ENCODE assay signal across 9 cellular contexts in the genomic region with DNA sequence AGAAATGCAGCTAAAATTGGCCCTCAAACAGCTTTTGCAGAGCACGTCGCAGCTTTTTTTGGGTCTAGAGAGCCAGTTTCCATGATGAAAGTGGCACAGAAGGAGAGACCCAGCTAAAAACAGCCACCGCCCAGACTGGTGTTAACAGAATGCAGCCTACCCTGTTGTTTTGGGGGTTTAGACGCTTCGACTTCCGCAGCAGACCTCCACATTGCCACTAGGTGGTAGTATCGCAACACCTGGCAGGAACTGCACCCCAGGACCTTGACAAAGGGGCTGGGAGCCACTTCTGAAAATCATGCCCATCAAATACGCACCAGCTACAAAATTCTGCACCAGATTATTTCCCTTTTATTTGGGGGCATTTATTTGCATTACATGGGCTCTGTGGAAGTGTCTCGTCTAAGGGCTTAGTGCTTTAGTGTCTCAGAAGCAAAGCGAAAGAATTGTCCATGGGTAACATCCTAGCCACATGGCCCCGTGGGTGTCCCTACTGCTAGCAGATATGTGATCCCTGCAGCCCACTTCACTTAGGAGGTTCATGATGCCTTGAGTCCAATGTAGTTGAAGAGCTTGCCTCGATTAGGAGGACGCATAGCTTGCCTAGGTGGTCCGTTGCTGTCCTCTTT.
A peak's percentile ranks its signal among the peaks of the same experiment; 100 is the strongest.
DNase-seq lines count a peak whose midpoint lies in the region; ATAC-seq and TF ChIP-seq lines count a peak whose summit lies in the region.
"Had no signal": no experiment of that assay in that cellular context is flagged by ENCODE, and none has a peak within 500 bp of the region (broad histone marks: within the 10 kb centered on the region; RNA-seq: fewer than 3 reads in every experiment).

No MANE protein-coding gene starts in this region.

- H3K27ac ChIP-seq in caudate nucleus (ENCODE audit: low read depth, low read length) (no peak overlapping the region), liver (ENCODE audit: low read depth in 1 of 2, low read length in 2 of 2) (no peak overlapping the region)
- H3K27ac ChIP-seq in effector memory CD4-positive, alpha-beta T cell (ENCODE audit: insufficient read depth, low read length, poor library complexity, severe bottlenecking): no peak overlapping the region

- H3K36me3 ChIP-seq in liver (ENCODE audit: control insufficient read depth in 4 of 4, insufficient read depth in 3 of 4, low read depth in 1 of 4, low read length in 3 of 4): no peaks in the 10 kb centered on the region
- no peaks in the 10 kb centered on the region for H3K36me3 ChIP-seq in effector memory CD4-positive, alpha-beta T cell (ENCODE audit: control insufficient read depth, insufficient read depth, low read length)

- no peaks in the 10 kb centered on the region for H3K36me3 Mint-ChIP-seq in natural killer cell treated with Interleukin-12 subunit alpha and Interleukin-12 subunit beta and Interleukin-15 and Interleukin-18, amount 100 ng/mL, for 72 hours
- H3K36me3 Mint-ChIP-seq: T-cell had no signal

- peaks cover 12 to 38% of the 10 kb centered on the region in 2 donors for H3K27me3 Mint-ChIP-seq in natural killer cell treated with Interleukin-12 subunit alpha and Interleukin-12 subunit beta and Interleukin-15 and Interleukin-18, amount 100 ng/mL, for 72 hours

- no peaks in the 10 kb centered on the region for H3K9me3 ChIP-seq in liver (ENCODE audit: control insufficient read depth in 4 of 4, low read length in 3 of 4)
- H3K9me3 ChIP-seq in effector memory CD4-positive, alpha-beta T cell (ENCODE audit: control insufficient read depth, low read length): no peaks in the 10 kb centered on the region

- WGBS in liver: 61% methylated on average over 14 of the region's 14 CpGs

- peak; percentile 30 for DNase-seq in DMS114 treated with DMSO at 0.1 percent for 48 hours (lab: John Stamatoyannopoulos, UW; ENCODE audit: unreplicated experiment)
- DNase-seq in GM20000 (ENCODE audit: low spot score): peak; percentile 50
- peak; percentile 14 to 30 for DNase-seq in NOMO-1 (lab: John Stamatoyannopoulos, UW; ENCODE audit: unreplicated experiment in 2 of 2)
- peak in 45 of 61 donors; percentile 2 to 60 (median 20) for DNase-seq in caudate nucleus (lab: John Stamatoyannopoulos, UW)
- DNase-seq in effector memory CD4-positive, alpha-beta T cell: no peak
- DNase-seq in natural killer cell treated with Interleukin-12 subunit alpha and Interleukin-12 subunit beta and Interleukin-15 and Interleukin-18, amount 100 ng/mL, for 72 hours (ENCODE audit: low spot score): no peak

- no peak overlapping the region for H3K4me3 ChIP-seq in liver (ENCODE audit: low read depth in 1 of 3, low read length in 3 of 3)
- H3K4me3 ChIP-seq in effector memory CD4-positive, alpha-beta T cell (ENCODE audit: insufficient read depth, low read depth, low read length, poor library complexity, severe bottlenecking): no peak overlapping the region

- TF ChIP-seq RAD21 in liver (IDR thresholded peaks at IDR 0.05): peak; percentile 87 to 88

- H3K9ac ChIP-seq in liver (ENCODE audit: low read depth in 1 of 2, low read length in 2 of 2): no peak overlapping the region

- no peaks in the 10 kb centered on the region for H3K27me3 ChIP-seq in liver (ENCODE audit: control insufficient read depth in 4 of 4, insufficient read depth in 4 of 4, low read length in 3 of 4)
- peaks cover 3% of the 10 kb centered on the region for H3K27me3 ChIP-seq in effector memory CD4-positive, alpha-beta T cell (replicated peaks; ENCODE audit: control insufficient read depth, insufficient read depth, low read length, poor library complexity, severe bottlenecking)

- H3K4me1 ChIP-seq in liver (ENCODE audit: control insufficient read depth in 4 of 4, insufficient read depth in 4 of 4, low read length in 3 of 4): peaks cover 4 to 32% (median 25%) of the 10 kb centered on the region in 4 donors
- no peaks in the 10 kb centered on the region for H3K4me1 ChIP-seq in effector memory CD4-positive, alpha-beta T cell (ENCODE audit: control insufficient read depth, insufficient read depth, low read length, poor library complexity, severe bottlenecking)

- H3K4me1 Mint-ChIP-seq in natural killer cell treated with Interleukin-12 subunit alpha and Interleukin-12 subunit beta and Interleukin-15 and Interleukin-18, amount 100 ng/mL, for 72 hours (ENCODE audit: low read depth in 2 of 2): peaks cover 0 to 4% of the 10 kb centered on the region in 2 donors
- H3K4me1 Mint-ChIP-seq: T-cell had no signal

- H3K27ac Mint-ChIP-seq in natural killer cell treated with Interleukin-12 subunit alpha and Interleukin-12 subunit beta and Interleukin-15 and Interleukin-18, amount 100 ng/mL, for 72 hours: no peak overlapping the region
- H3K27ac Mint-ChIP-seq: T-cell had no signal

- H3K4me3 Mint-ChIP-seq in natural killer cell treated with Interleukin-12 subunit alpha and Interleukin-12 subunit beta and Interleukin-15 and Interleukin-18, amount 100 ng/mL, for 72 hours: no peak overlapping the region
- H3K4me3 Mint-ChIP-seq: T-cell had no signal

- no peak for ATAC-seq in GM18519 (IDR thresholded peaks at IDR 0.05; ENCODE audit: low FRiP score, unreplicated experiment)
- ATAC-seq in natural killer cell treated with Interleukin-12 subunit alpha and Interleukin-12 subunit beta and Interleukin-15 and Interleukin-18, amount 100 ng/mL, for 72 hours: no peak
- ATAC-seq: T-cell had no signal

- TF ChIP-seq CTCF in GM20000 (IDR thresholded peaks at IDR 0.05; ENCODE audit: extremely low read depth, missing control alignments): peak; percentile 58
- TF ChIP-seq CTCF in liver (IDR thresholded peaks at IDR 0.05; ENCODE audit: low read depth, low read length, missing input control): peak; percentile 68

- H3K9me3 Mint-ChIP-seq in natural killer cell treated with Interleukin-12 subunit alpha and Interleukin-12 subunit beta and Interleukin-15 and Interleukin-18, amount 100 ng/mL, for 72 hours: no peaks in the 10 kb centered on the region

TF ChIP-seq in liver, 16 proteins besides CTCF, POLR2A, EP300 and RAD21:
- TF ChIP-seq JUND (IDR thresholded peaks at IDR 0.05) (no peak), REST (IDR thresholded peaks at IDR 0.05) (no peak), FOXA1 (IDR thresholded peaks at IDR 0.05) (no peak), SP1 (IDR thresholded peaks at IDR 0.05) (no peak)
- TF ChIP-seq, protein P1, sequence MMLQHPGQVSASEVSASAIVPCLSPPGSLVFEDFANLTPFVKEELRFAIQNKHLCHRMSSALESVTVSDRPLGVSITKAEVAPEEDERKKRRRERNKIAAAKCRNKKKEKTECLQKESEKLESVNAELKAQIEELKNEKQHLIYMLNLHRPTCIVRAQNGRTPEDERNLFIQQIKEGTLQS (IDR thresholded peaks at IDR 0.05): no peak

Comparison
In these comparisons a context has a peak if more than half of its experiments do, and no peak if none do; other contexts are left out.
1. DNase-seq: peak in DMS114 treated with DMSO at 0.1 percent for 48 hours (single experiment), GM20000 (single experiment), NOMO-1 (2 of 2) and caudate nucleus (45 of 61); none in effector memory CD4-positive, alpha-beta T cell (0 of 3) and natural killer cell treated with Interleukin-12 subunit alpha and Interleukin-12 subunit beta and Interleukin-15 and Interleukin-18, amount 100 ng/mL, for 72 hours (single experiment).